ENCODE assay signal across 2 cellular contexts in genomic region chr6:32624565-32624964, GRCh38.
TF ChIP-seq lines count a peak whose summit lies in the region.

No MANE protein-coding gene starts in this region.

TF ChIP-seq in HEK293, 187 proteins besides CTCF, POLR2A, EP300 and RAD21 (continues in another document):
- TF ChIP-seq ZNF423 (tag by site-specific recombination; IDR thresholded peaks at IDR 0.05) = no peak
- no peak for TF ChIP-seq ZNF10 (tag by site-specific recombination; IDR thresholded peaks at IDR 0.05)
- TF ChIP-seq ZSCAN30 (tag by site-specific recombination; IDR thresholded peaks at IDR 0.05) = peak; percentile 53; the same call in 1 of the 2 replicates
- no peak for TF ChIP-seq ZNF473 (tag by site-specific recombination; IDR thresholded peaks at IDR 0.05)
- TF ChIP-seq ZNF23 (tag by site-specific recombination; IDR thresholded peaks at IDR 0.05; ENCODE audit: borderline replicate concordance) = no peak
- TF ChIP-seq SP3 (tag by site-specific recombination; IDR thresholded peaks at IDR 0.05) = no peak
- TF ChIP-seq ZNF513 (tag by site-specific recombination; IDR thresholded peaks at IDR 0.05) = no peak
- no peak for TF ChIP-seq ZSCAN16 (tag by site-specific recombination; IDR thresholded peaks at IDR 0.05)
- TF ChIP-seq, protein P1, sequence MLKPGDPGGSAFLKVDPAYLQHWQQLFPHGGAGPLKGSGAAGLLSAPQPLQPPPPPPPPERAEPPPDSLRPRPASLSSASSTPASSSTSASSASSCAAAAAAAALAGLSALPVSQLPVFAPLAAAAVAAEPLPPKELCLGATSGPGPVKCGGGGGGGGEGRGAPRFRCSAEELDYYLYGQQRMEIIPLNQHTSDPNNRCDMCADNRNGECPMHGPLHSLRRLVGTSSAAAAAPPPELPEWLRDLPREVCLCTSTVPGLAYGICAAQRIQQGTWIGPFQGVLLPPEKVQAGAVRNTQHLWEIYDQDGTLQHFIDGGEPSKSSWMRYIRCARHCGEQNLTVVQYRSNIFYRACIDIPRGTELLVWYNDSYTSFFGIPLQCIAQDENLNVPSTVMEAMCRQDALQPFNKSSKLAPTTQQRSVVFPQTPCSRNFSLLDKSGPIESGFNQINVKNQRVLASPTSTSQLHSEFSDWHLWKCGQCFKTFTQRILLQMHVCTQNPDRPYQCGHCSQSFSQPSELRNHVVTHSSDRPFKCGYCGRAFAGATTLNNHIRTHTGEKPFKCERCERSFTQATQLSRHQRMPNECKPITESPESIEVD (tag by site-specific recombination; IDR thresholded peaks at IDR 0.05) = peak; percentile 83
- TF ChIP-seq BCL11B (tag by site-specific recombination; IDR thresholded peaks at IDR 0.05; ENCODE audit: low read depth) = peak; percentile 38; the same call in 1 of the 2 replicates
- TF ChIP-seq OSR2 (tag by site-specific recombination; IDR thresholded peaks at IDR 0.05) = peak; percentile 62; the same call in 1 of the 2 replicates
- no peak for TF ChIP-seq ZNF521 (tag by site-specific recombination; IDR thresholded peaks at IDR 0.05)
- TF ChIP-seq KLF8 (tag by site-specific recombination; IDR thresholded peaks at IDR 0.05) = 0 out of 2 replicates have a peak, but pooled peaks have one; percentile 17
- peak; percentile 85 for TF ChIP-seq ZXDB (tag by site-specific recombination; IDR thresholded peaks at IDR 0.05)
- peak; percentile 37; the same call in 1 of the 2 replicates for TF ChIP-seq ZFHX2 (tag by site-specific recombination; conservative IDR thresholded peaks at IDR 0.05)
- TF ChIP-seq ZIC2 (tag by site-specific recombination; IDR thresholded peaks at IDR 0.05) = peak; percentile 27; the same call in 1 of the 2 replicates
- no peak for TF ChIP-seq ZNF623 (tag by site-specific recombination; IDR thresholded peaks at IDR 0.05)
- TF ChIP-seq ZNF2 (tag by site-specific recombination; IDR thresholded peaks at IDR 0.05) = no peak
- TF ChIP-seq ZNF791 (tag by site-specific recombination; IDR thresholded peaks at IDR 0.05) = no peak
- TF ChIP-seq ZNF561 (tag by site-specific recombination; IDR thresholded peaks at IDR 0.05; ENCODE audit: borderline replicate concordance) = no peak
- no peak for TF ChIP-seq ZNF404 (tag by site-specific recombination; IDR thresholded peaks at IDR 0.05)
- no peak for TF ChIP-seq ZNF624 (tag by site-specific recombination; IDR thresholded peaks at IDR 0.05)
- TF ChIP-seq HOXD13 (CRISPR knock-in tag; IDR thresholded peaks at IDR 0.05; ENCODE audit: borderline replicate concordance) = no peak
- TF ChIP-seq ZNF140 (tag by site-specific recombination; IDR thresholded peaks at IDR 0.05) = no peak
- TF ChIP-seq ZBTB6 (tag by site-specific recombination; IDR thresholded peaks at IDR 0.05) = no peak
- TF ChIP-seq MYNN (tag by site-specific recombination; IDR thresholded peaks at IDR 0.05; ENCODE audit: borderline replicate concordance) = no peak
- peak; percentile 74 for TF ChIP-seq IKZF3 (tag by site-specific recombination; IDR thresholded peaks at IDR 0.05)
- TF ChIP-seq ZNF529 (tag by site-specific recombination; IDR thresholded peaks at IDR 0.05; ENCODE audit: insufficient replicate concordance) = no peak
- TF ChIP-seq, protein P2, sequence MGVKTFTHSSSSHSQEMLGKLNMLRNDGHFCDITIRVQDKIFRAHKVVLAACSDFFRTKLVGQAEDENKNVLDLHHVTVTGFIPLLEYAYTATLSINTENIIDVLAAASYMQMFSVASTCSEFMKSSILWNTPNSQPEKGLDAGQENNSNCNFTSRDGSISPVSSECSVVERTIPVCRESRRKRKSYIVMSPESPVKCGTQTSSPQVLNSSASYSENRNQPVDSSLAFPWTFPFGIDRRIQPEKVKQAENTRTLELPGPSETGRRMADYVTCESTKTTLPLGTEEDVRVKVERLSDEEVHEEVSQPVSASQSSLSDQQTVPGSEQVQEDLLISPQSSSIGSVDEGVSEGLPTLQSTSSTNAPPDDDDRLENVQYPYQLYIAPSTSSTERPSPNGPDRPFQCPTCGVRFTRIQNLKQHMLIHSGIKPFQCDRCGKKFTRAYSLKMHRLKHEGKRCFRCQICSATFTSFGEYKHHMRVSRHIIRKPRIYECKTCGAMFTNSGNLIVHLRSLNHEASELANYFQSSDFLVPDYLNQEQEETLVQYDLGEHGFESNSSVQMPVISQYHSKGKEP (tag by site-specific recombination; IDR thresholded peaks at IDR 0.05) = 0 out of 2 replicates have a peak, but pooled peaks have one; percentile 39
- TF ChIP-seq ZFP37 (tag by site-specific recombination; IDR thresholded peaks at IDR 0.05) = no peak

TF ChIP-seq in GM12878, 131 proteins besides CTCF, POLR2A, EP300 and RAD21:
- TF ChIP-seq EED (IDR thresholded peaks at IDR 0.05; ENCODE audit: low read depth) (no peak), CREM (IDR thresholded peaks at IDR 0.05; ENCODE audit: low read depth) (no peak), BCL11A (IDR thresholded peaks at IDR 0.05; ENCODE audit: low read depth, low read length) (no peak), IRF4 (IDR thresholded peaks at IDR 0.05; ENCODE audit: low read depth, low read length) (no peak), KDM1A (IDR thresholded peaks at IDR 0.05; ENCODE audit: borderline replicate concordance) (no peak), TBL1XR1 (IDR thresholded peaks at IDR 0.05; ENCODE audit: low read depth, low read length) (no peak), CBFB (IDR thresholded peaks at IDR 0.05; ENCODE audit: low read depth) (no peak), RB1 (IDR thresholded peaks at IDR 0.05; ENCODE audit: borderline replicate concordance) (no peak), SIX5 (IDR thresholded peaks at IDR 0.05; ENCODE audit: low read depth, low read length, severe bottlenecking) (no peak), NBN (IDR thresholded peaks at IDR 0.05) (no peak), POU2F2 (IDR thresholded peaks at IDR 0.05; ENCODE audit: borderline replicate concordance, low read depth, low read length) (no peak), PML (IDR thresholded peaks at IDR 0.05; ENCODE audit: low read length) (no peak), CREB1 (IDR thresholded peaks at IDR 0.05; ENCODE audit: low read depth) (no peak), ELK1 (IDR thresholded peaks at IDR 0.05; ENCODE audit: low read depth, low read length) (no peak), YBX1 (IDR thresholded peaks at IDR 0.05) (no peak)
- TF ChIP-seq, protein P3, sequence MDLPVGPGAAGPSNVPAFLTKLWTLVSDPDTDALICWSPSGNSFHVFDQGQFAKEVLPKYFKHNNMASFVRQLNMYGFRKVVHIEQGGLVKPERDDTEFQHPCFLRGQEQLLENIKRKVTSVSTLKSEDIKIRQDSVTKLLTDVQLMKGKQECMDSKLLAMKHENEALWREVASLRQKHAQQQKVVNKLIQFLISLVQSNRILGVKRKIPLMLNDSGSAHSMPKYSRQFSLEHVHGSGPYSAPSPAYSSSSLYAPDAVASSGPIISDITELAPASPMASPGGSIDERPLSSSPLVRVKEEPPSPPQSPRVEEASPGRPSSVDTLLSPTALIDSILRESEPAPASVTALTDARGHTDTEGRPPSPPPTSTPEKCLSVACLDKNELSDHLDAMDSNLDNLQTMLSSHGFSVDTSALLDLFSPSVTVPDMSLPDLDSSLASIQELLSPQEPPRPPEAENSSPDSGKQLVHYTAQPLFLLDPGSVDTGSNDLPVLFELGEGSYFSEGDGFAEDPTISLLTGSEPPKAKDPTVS (IDR thresholded peaks at IDR 0.05; ENCODE audit: low read depth, low read length) = no peak
- TF ChIP-seq, protein P4, sequence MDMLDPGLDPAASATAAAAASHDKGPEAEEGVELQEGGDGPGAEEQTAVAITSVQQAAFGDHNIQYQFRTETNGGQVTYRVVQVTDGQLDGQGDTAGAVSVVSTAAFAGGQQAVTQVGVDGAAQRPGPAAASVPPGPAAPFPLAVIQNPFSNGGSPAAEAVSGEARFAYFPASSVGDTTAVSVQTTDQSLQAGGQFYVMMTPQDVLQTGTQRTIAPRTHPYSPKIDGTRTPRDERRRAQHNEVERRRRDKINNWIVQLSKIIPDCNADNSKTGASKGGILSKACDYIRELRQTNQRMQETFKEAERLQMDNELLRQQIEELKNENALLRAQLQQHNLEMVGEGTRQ (IDR thresholded peaks at IDR 0.05; ENCODE audit: borderline replicate concordance, low read depth, low read length) = no peak
- TF ChIP-seq, protein P5, sequence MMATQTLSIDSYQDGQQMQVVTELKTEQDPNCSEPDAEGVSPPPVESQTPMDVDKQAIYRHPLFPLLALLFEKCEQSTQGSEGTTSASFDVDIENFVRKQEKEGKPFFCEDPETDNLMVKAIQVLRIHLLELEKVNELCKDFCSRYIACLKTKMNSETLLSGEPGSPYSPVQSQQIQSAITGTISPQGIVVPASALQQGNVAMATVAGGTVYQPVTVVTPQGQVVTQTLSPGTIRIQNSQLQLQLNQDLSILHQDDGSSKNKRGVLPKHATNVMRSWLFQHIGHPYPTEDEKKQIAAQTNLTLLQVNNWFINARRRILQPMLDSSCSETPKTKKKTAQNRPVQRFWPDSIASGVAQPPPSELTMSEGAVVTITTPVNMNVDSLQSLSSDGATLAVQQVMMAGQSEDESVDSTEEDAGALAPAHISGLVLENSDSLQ (IDR thresholded peaks at IDR 0.05) = no peak
